In the genomic region with DNA sequence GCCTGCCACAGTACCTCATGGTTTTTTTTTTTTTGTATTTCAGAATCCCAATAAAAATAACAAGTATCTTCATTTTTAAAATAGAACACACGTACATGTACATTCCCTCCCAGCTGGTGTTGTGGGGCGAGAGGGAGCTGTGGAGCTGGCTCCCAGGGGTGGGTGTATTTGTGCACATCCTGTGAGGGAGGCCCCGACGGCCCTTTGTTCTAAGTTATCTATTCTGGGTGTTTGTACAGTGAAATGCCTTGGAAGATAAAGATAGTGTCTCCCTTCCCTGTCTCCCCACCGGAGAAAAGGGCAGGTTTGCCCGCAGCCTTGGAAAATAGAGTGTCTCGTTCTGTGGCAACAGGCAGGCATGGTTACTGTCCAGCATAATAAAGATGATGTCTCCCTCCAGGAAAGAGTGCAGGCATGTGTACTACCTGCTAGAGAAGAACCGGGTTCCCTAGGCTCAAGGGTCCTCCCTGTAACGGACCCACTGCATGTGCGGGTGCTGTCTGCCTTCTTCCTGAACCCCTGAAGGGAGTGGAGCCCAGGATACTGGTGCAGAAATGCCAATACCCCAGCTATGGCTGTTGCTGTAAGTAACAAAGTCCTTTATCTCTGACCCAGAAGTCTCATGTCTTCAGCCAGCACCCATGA, we compare ENCODE assay signal across 1 cellular context.
A peak's percentile ranks its signal among the peaks of the same experiment; 100 is the strongest.
TF ChIP-seq lines count a peak whose summit lies in the region.

No MANE protein-coding gene starts in this region.

TF ChIP-seq in HepG2, 621 proteins besides CTCF, POLR2A, EP300 and RAD21 (continues in another document):
- TF ChIP-seq ZFAT (CRISPR knock-in tag; conservative IDR thresholded peaks at IDR 0.05): no peak
- peak; percentile 66; the same call in 1 of the 2 replicates for TF ChIP-seq SOX5 (CRISPR knock-in tag; IDR thresholded peaks at IDR 0.05; ENCODE audit: borderline replicate concordance)
- no peak for TF ChIP-seq ZNF878 (CRISPR knock-in tag; IDR thresholded peaks at IDR 0.05)
- TF ChIP-seq ZSCAN30 (CRISPR knock-in tag; IDR thresholded peaks at IDR 0.05): no peak
- no peak for TF ChIP-seq PAX8 (CRISPR knock-in tag; IDR thresholded peaks at IDR 0.05; ENCODE audit: borderline replicate concordance)
- peak; percentile 29; the same call in 1 of the 2 replicates for TF ChIP-seq BCL6 (CRISPR knock-in tag; IDR thresholded peaks at IDR 0.05)
- no peak for TF ChIP-seq ARNT2 (CRISPR knock-in tag; IDR thresholded peaks at IDR 0.05; ENCODE audit: low read depth)
- TF ChIP-seq CSRNP1 (CRISPR knock-in tag; IDR thresholded peaks at IDR 0.05): no peak
- no peak for TF ChIP-seq EEA1 (CRISPR knock-in tag; IDR thresholded peaks at IDR 0.05; ENCODE audit: borderline replicate concordance)
- no peak for TF ChIP-seq MEIS1 (CRISPR knock-in tag; IDR thresholded peaks at IDR 0.05; ENCODE audit: borderline replicate concordance)
- TF ChIP-seq, protein P1, sequence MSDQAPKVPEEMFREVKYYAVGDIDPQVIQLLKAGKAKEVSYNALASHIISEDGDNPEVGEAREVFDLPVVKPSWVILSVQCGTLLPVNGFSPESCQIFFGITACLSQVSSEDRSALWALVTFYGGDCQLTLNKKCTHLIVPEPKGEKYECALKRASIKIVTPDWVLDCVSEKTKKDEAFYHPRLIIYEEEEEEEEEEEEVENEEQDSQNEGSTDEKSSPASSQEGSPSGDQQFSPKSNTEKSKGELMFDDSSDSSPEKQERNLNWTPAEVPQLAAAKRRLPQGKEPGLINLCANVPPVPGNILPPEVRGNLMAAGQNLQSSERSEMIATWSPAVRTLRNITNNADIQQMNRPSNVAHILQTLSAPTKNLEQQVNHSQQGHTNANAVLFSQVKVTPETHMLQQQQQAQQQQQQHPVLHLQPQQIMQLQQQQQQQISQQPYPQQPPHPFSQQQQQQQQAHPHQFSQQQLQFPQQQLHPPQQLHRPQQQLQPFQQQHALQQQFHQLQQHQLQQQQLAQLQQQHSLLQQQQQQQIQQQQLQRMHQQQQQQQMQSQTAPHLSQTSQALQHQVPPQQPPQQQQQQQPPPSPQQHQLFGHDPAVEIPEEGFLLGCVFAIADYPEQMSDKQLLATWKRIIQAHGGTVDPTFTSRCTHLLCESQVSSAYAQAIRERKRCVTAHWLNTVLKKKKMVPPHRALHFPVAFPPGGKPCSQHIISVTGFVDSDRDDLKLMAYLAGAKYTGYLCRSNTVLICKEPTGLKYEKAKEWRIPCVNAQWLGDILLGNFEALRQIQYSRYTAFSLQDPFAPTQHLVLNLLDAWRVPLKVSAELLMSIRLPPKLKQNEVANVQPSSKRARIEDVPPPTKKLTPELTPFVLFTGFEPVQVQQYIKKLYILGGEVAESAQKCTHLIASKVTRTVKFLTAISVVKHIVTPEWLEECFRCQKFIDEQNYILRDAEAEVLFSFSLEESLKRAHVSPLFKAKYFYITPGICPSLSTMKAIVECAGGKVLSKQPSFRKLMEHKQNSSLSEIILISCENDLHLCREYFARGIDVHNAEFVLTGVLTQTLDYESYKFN (CRISPR knock-in tag; conservative IDR thresholded peaks at IDR 0.05): no peak
- TF ChIP-seq, protein P2, sequence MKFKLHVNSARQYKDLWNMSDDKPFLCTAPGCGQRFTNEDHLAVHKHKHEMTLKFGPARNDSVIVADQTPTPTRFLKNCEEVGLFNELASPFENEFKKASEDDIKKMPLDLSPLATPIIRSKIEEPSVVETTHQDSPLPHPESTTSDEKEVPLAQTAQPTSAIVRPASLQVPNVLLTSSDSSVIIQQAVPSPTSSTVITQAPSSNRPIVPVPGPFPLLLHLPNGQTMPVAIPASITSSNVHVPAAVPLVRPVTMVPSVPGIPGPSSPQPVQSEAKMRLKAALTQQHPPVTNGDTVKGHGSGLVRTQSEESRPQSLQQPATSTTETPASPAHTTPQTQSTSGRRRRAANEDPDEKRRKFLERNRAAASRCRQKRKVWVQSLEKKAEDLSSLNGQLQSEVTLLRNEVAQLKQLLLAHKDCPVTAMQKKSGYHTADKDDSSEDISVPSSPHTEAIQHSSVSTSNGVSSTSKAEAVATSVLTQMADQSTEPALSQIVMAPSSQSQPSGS (CRISPR knock-in tag; IDR thresholded peaks at IDR 0.05): 0 out of 2 replicates have a peak, but pooled peaks have one; percentile 26
- TF ChIP-seq TBL1XR1 (IDR thresholded peaks at IDR 0.05; ENCODE audit: borderline replicate concordance, low read length, partially characterized antibody): no peak
- TF ChIP-seq HOXD1 (CRISPR knock-in tag; IDR thresholded peaks at IDR 0.05): no peak
- no peak for TF ChIP-seq ZNF670 (CRISPR knock-in tag; IDR thresholded peaks at IDR 0.05; ENCODE audit: borderline replicate concordance)
- no peak for TF ChIP-seq RERE (CRISPR knock-in tag; IDR thresholded peaks at IDR 0.05; ENCODE audit: low read depth)
- TF ChIP-seq IRF2 (CRISPR knock-in tag; IDR thresholded peaks at IDR 0.05): no peak
- TF ChIP-seq RARA (CRISPR knock-in tag; IDR thresholded peaks at IDR 0.05): no peak
- TF ChIP-seq ZC3H4 (CRISPR knock-in tag; IDR thresholded peaks at IDR 0.05; ENCODE audit: borderline replicate concordance): no peak
- TF ChIP-seq JUN (CRISPR knock-in tag; IDR thresholded peaks at IDR 0.05): no peak
- TF ChIP-seq GATA4 (IDR thresholded peaks at IDR 0.05; ENCODE audit: borderline replicate concordance, low read depth): peak; percentile 47; the same call in 1 of the 2 replicates
- TF ChIP-seq, protein P3, sequence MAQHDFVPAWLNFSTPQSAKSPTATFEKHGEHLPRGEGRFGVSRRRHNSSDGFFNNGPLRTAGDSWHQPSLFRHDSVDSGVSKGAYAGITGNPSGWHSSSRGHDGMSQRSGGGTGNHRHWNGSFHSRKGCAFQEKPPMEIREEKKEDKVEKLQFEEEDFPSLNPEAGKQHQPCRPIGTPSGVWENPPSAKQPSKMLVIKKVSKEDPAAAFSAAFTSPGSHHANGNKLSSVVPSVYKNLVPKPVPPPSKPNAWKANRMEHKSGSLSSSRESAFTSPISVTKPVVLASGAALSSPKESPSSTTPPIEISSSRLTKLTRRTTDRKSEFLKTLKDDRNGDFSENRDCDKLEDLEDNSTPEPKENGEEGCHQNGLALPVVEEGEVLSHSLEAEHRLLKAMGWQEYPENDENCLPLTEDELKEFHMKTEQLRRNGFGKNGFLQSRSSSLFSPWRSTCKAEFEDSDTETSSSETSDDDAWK (CRISPR knock-in tag; IDR thresholded peaks at IDR 0.05): no peak
- TF ChIP-seq FOXP1 (IDR thresholded peaks at IDR 0.05): no peak
- TF ChIP-seq FOXP1 (CRISPR knock-in tag; IDR thresholded peaks at IDR 0.05): no peak; the same call in 1 of the 2 replicates
- TF ChIP-seq SAP130 (CRISPR knock-in tag; IDR thresholded peaks at IDR 0.05; ENCODE audit: low read depth): 0 out of 2 replicates have a peak, but pooled peaks have one; percentile 13
- no peak for TF ChIP-seq KLF6 (CRISPR knock-in tag; IDR thresholded peaks at IDR 0.05)
- no peak for TF ChIP-seq CC2D1A (CRISPR knock-in tag; IDR thresholded peaks at IDR 0.05)
- TF ChIP-seq SOX13 (IDR thresholded peaks at IDR 0.05): no peak
- TF ChIP-seq SOX13 (CRISPR knock-in tag; conservative IDR thresholded peaks at IDR 0.05 in 1 of 2, IDR thresholded peaks at IDR 0.05 in 1 of 2): peak in 1 of 2 experiments; percentile 85; a peak in 2 of 4 replicates
- TF ChIP-seq, protein P4, sequence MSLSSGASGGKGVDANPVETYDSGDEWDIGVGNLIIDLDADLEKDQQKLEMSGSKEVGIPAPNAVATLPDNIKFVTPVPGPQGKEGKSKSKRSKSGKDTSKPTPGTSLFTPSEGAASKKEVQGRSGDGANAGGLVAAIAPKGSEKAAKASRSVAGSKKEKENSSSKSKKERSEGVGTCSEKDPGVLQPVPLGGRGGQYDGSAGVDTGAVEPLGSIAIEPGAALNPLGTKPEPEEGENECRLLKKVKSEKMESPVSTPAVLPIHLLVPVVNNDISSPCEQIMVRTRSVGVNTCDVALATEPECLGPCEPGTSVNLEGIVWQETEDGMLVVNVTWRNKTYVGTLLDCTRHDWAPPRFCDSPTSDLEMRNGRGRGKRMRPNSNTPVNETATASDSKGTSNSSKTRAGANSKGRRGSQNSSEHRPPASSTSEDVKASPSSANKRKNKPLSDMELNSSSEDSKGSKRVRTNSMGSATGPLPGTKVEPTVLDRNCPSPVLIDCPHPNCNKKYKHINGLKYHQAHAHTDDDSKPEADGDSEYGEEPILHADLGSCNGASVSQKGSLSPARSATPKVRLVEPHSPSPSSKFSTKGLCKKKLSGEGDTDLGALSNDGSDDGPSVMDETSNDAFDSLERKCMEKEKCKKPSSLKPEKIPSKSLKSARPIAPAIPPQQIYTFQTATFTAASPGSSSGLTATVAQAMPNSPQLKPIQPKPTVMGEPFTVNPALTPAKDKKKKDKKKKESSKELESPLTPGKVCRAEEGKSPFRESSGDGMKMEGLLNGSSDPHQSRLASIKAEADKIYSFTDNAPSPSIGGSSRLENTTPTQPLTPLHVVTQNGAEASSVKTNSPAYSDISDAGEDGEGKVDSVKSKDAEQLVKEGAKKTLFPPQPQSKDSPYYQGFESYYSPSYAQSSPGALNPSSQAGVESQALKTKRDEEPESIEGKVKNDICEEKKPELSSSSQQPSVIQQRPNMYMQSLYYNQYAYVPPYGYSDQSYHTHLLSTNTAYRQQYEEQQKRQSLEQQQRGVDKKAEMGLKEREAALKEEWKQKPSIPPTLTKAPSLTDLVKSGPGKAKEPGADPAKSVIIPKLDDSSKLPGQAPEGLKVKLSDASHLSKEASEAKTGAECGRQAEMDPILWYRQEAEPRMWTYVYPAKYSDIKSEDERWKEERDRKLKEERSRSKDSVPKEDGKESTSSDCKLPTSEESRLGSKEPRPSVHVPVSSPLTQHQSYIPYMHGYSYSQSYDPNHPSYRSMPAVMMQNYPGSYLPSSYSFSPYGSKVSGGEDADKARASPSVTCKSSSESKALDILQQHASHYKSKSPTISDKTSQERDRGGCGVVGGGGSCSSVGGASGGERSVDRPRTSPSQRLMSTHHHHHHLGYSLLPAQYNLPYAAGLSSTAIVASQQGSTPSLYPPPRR (CRISPR knock-in tag; IDR thresholded peaks at IDR 0.05; ENCODE audit: borderline replicate concordance): no peak
- no peak for TF ChIP-seq SUZ12 (IDR thresholded peaks at IDR 0.05; ENCODE audit: low read depth, low read length)
- no peak for TF ChIP-seq ZNF558 (CRISPR knock-in tag; IDR thresholded peaks at IDR 0.05; ENCODE audit: borderline replicate concordance)
- TF ChIP-seq CENPT (CRISPR knock-in tag; IDR thresholded peaks at IDR 0.05; ENCODE audit: low read depth): no peak
- no peak for TF ChIP-seq DR1 (CRISPR knock-in tag; IDR thresholded peaks at IDR 0.05)
- TF ChIP-seq ZBTB42 (CRISPR knock-in tag; IDR thresholded peaks at IDR 0.05): no peak
- TF ChIP-seq, protein P5, sequence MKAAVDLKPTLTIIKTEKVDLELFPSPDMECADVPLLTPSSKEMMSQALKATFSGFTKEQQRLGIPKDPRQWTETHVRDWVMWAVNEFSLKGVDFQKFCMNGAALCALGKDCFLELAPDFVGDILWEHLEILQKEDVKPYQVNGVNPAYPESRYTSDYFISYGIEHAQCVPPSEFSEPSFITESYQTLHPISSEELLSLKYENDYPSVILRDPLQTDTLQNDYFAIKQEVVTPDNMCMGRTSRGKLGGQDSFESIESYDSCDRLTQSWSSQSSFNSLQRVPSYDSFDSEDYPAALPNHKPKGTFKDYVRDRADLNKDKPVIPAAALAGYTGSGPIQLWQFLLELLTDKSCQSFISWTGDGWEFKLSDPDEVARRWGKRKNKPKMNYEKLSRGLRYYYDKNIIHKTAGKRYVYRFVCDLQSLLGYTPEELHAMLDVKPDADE (CRISPR knock-in tag; IDR thresholded peaks at IDR 0.05): no peak
- no peak for TF ChIP-seq FOXA1 (IDR thresholded peaks at IDR 0.05)
- peak; percentile 51; the same call in 1 of the 2 replicates for TF ChIP-seq FOXA1 (CRISPR knock-in tag; IDR thresholded peaks at IDR 0.05)
- TF ChIP-seq SNAI1 (CRISPR knock-in tag; IDR thresholded peaks at IDR 0.05; ENCODE audit: borderline replicate concordance): no peak
